In the genomic region with DNA sequence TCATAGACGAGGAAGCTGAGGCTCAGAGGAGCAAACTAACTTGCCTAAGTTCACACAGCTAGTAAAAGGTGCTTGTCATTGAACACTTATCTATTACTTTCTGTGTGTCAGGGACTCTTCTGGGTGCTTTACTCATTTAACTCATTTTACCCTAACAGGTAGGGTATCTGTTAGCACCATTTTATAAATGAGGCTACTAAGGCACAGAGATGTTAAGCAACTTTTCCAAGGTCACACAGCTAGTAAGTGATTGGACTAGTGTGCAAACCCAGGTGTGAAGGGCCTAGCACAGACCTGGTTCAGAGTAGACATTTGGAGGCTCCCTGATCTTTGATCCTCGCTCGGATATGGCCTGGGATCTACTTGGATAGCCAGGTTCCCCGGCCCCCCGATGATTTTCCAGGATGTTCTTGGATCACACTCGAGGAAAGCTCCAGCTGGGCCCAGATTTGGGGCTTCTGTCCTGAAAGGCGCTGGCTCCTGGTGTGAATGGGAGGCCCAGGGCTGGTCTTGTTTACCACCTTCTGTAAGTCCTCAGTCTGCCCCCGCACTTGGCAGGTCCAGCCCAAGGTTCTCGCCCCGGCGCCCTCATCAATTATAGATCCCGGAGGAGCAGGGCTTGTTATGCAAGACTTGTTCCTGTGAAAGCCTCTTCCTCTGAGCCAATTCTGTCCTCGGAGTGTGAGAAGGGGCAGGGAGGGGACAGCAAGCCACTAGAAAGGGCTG, we compare ENCODE assay signal across 14 cellular contexts. TPM values are rescaled to one million over a fixed set of nuclear protein-coding genes. Genes with fewer than 3 reads are reported as not detected.
DNase-seq lines count a peak whose midpoint lies in the region; ATAC-seq and TF ChIP-seq lines count a peak whose summit lies in the region.
"Had no signal": no experiment of that assay in that cellular context is flagged by ENCODE, and none has a peak within 500 bp of the region (broad histone marks: within the 10 kb centered on the region; RNA-seq: fewer than 3 reads in every experiment).

No MANE protein-coding gene starts in this region.

- no peak overlapping the region for H4K8ac ChIP-seq in mesendoderm (ENCODE audit: low read depth, low read length)

- no peak overlapping the region for H3K23ac ChIP-seq in mesendoderm (ENCODE audit: low read length)

- H2BK120ac ChIP-seq in mesendoderm (ENCODE audit: low read depth, low read length) = no peak overlapping the region

- H3K36me3 Mint-ChIP-seq in GM23338 (ENCODE audit: low read depth) = peaks cover 8% of the 10 kb centered on the region
- H3K36me3 Mint-ChIP-seq: activated naive CD8-positive, alpha-beta T cell treated with anti-CD3 and anti-CD28 coated beads, Interleukin-2, amount 10 ng/mL, durations not matched to agents 7 days and 5 days had no signal

- H3K79me2 ChIP-seq in GM23338 (replicated peaks; ENCODE audit: insufficient read depth) (no peaks in the 10 kb centered on the region), mesendoderm (ENCODE audit: control insufficient read depth, insufficient read depth, low read length) (no peaks in the 10 kb centered on the region)

- peaks cover 7% of the 10 kb centered on the region for H3K4me1 ChIP-seq in GM23338 (ENCODE audit: insufficient read depth)
- peaks cover 56 to 99% (median 94%) of the 10 kb centered on the region in 4 donors for H3K4me1 ChIP-seq in esophagus muscularis mucosa
- H3K4me1 ChIP-seq in lung (ENCODE audit: control insufficient read depth in 2 of 2, insufficient read depth in 2 of 2, low read length in 2 of 2) = peaks cover 0 to 13% of the 10 kb centered on the region in 2 donors
- H3K4me1 ChIP-seq in subcutaneous abdominal adipose tissue (ENCODE audit: control insufficient read depth in 5 of 5, insufficient read depth in 5 of 5, low read length in 5 of 5) = peaks cover 31 to 87% (median 80%) of the 10 kb centered on the region in 5 donors
- H3K4me1 ChIP-seq in mesendoderm (ENCODE audit: control insufficient read depth, low read depth, low read length) = no peaks in the 10 kb centered on the region

- H3K9me3 Mint-ChIP-seq in GM23338 = no peaks in the 10 kb centered on the region
- H3K9me3 Mint-ChIP-seq: activated B cell treated with CpG ODN at 0.5 μM for 24 hours; activated naive CD8-positive, alpha-beta T cell treated with anti-CD3 and anti-CD28 coated beads, Interleukin-2, amount 10 ng/mL, durations not matched to agents 7 days and 5 days had no signal

- no peak overlapping the region for H2AFZ ChIP-seq in GM23338

- H2AK5ac ChIP-seq in mesendoderm (ENCODE audit: low read length) = no peak overlapping the region

- H3K9me2 ChIP-seq in GM23338 (ENCODE audit: insufficient read depth) = no peaks in the 10 kb centered on the region

- no peak overlapping the region for H3K4ac ChIP-seq in mesendoderm (ENCODE audit: low read depth, low read length)

- H3K56ac ChIP-seq in mesendoderm (ENCODE audit: low read length) = no peak overlapping the region

- peaks cover 8% of the 10 kb centered on the region for H3K4me1 Mint-ChIP-seq in GM23338

- H3K9me3 ChIP-seq in esophagus muscularis mucosa (no peaks in the 10 kb centered on the region), lung (ENCODE audit: control insufficient read depth in 2 of 2, insufficient read depth in 1 of 2, low read length in 1 of 2) (no peaks in the 10 kb centered on the region), subcutaneous abdominal adipose tissue (ENCODE audit: control insufficient read depth in 5 of 5, low read length in 5 of 5) (no peaks in the 10 kb centered on the region)

- no peak for TF ChIP-seq CTCF in GM23338 (conservative IDR thresholded peaks at IDR 0.05; ENCODE audit: low read depth in 2 of 2)
- no peak for TF ChIP-seq CTCF in esophagus muscularis mucosa (IDR thresholded peaks at IDR 0.05)
- TF ChIP-seq CTCF in lung (IDR thresholded peaks at IDR 0.05; ENCODE audit: control extremely low read depth, extremely low read depth) = no peak

- H3K18ac ChIP-seq in mesendoderm (ENCODE audit: low read length) = no peak overlapping the region

- no peaks in the 10 kb centered on the region for H3K79me1 ChIP-seq in mesendoderm (ENCODE audit: low read length)

- TF ChIP-seq EP300 in esophagus muscularis mucosa (IDR thresholded peaks at IDR 0.05) = no peak

- WGBS in esophagus muscularis mucosa = 45% methylated on average over 9 of the region's 13 CpGs
- WGBS in lung, 2 donors = 68 to 71% methylated on average over 13 of the region's 13 CpGs
- no CpG with 5 or more reads among the region's 13 CpGs for WGBS in mesendoderm (ENCODE audit: extremely low coverage, insufficient coverage, low lambda C conversion rate)

- intact Hi-C loops in esophagus muscularis mucosa (cut with DNase I) = loop anchor here (5.0 kb wide), 1 partner anchor 93 kb away; no protein-coding TSS in a partner anchor

- H3K4me2 ChIP-seq in GM23338 (no peak overlapping the region), mesendoderm (ENCODE audit: low read length) (no peak overlapping the region)

- no peak overlapping the region for H2BK5ac ChIP-seq in mesendoderm (ENCODE audit: low read length)

- no peak overlapping the region for H4K5ac ChIP-seq in mesendoderm (ENCODE audit: low read length)

- peak; percentile 38; the same call in 2 of the 3 replicates for ATAC-seq in GM23338
- ATAC-seq in lung (ENCODE audit: insufficient read depth, low FRiP score) = peak; percentile 43
- ATAC-seq in HG03460 (IDR thresholded peaks at IDR 0.05; ENCODE audit: unreplicated experiment) = no peak

- H3K36me3 ChIP-seq in GM23338 (ENCODE audit: insufficient read depth) (no peaks in the 10 kb centered on the region), esophagus muscularis mucosa (peaks cover 69 to 93% (median 88%) of the 10 kb centered on the region in 4 donors), lung (ENCODE audit: control insufficient read depth in 2 of 2, insufficient read depth in 2 of 2, low read length in 2 of 2) (peaks cover under 1 to 45% of the 10 kb centered on the region in 2 donors), subcutaneous abdominal adipose tissue (ENCODE audit: control insufficient read depth in 5 of 5, insufficient read depth in 5 of 5, low read length in 5 of 5) (peaks cover 15 to 85% (median 75%) of the 10 kb centered on the region in 5 donors), mesendoderm (ENCODE audit: control insufficient read depth, insufficient read depth, low read length) (no peaks in the 10 kb centered on the region)

- H3K27ac ChIP-seq in GM23338 (ENCODE audit: low read depth) (no peak overlapping the region), esophagus muscularis mucosa (replicated peaks in 1 of 4) (peak overlapping the region; percentile 93 to 99 (median 95)), lung (ENCODE audit: low read depth in 1 of 2, low read length in 1 of 2) (no peak overlapping the region), subcutaneous abdominal adipose tissue (ENCODE audit: low read depth, low read length) (peak overlapping the region; percentile 91), mesendoderm (ENCODE audit: low read depth, low read length) (no peak overlapping the region)

- H3K27me3 Mint-ChIP-seq in GM23338 (ENCODE audit: insufficient read depth, low read depth, poor library complexity) = peaks cover 8% of the 10 kb centered on the region

- no peak overlapping the region for H3K27ac Mint-ChIP-seq in GM23338
- H3K27ac Mint-ChIP-seq: activated B cell treated with CpG ODN at 0.5 μM for 24 hours; activated naive CD8-positive, alpha-beta T cell treated with anti-CD3 and anti-CD28 coated beads, Interleukin-2, amount 10 ng/mL, durations not matched to agents 7 days and 5 days; progenitor cell of endocrine pancreas had no signal

- H3F3A ChIP-seq in GM23338 (replicated peaks; ENCODE audit: low read depth) = no peaks in the 10 kb centered on the region

- no peak overlapping the region for H3K4me3 ChIP-seq in GM23338
- peak overlapping the region; percentile 61 to 76 (median 70) for H3K4me3 ChIP-seq in esophagus muscularis mucosa
- no peak overlapping the region for H3K4me3 ChIP-seq in lung
- H3K4me3 ChIP-seq in subcutaneous abdominal adipose tissue (ENCODE audit: low read depth in 1 of 5, low read length in 5 of 5) = peak overlapping the region; percentile 37 to 97 (median 78)
- no peak overlapping the region for H3K4me3 ChIP-seq in mesendoderm (ENCODE audit: low read length)

- no peaks in the 10 kb centered on the region for H4K20me1 ChIP-seq in GM23338 (replicated peaks; ENCODE audit: insufficient read depth)

- TF ChIP-seq POLR2A in esophagus muscularis mucosa (IDR thresholded peaks at IDR 0.05; ENCODE audit: low read depth) = no peak

- DNase-seq in GM23338 (ENCODE audit: low spot score) (no peak), esophagus muscularis mucosa (ENCODE audit: extremely low spot score) (peak; percentile 96), lung (ENCODE audit: low spot score) (no peak), RPMI8226 (no peak), NCI-H1694 treated with DMSO at 0.1 percent for 48 hours (lab: John Stamatoyannopoulos, UW) (no peak), mesendoderm (no peak)
- DNase-seq: activated B cell treated with CpG ODN at 0.5 μM for 24 hours; activated CD8-positive, alpha-beta memory T cell treated with anti-CD3 and anti-CD28 coated beads, Interleukin-2, amount 50 U/mL, for 4 hours; activated naive CD8-positive, alpha-beta T cell treated with anti-CD3 and anti-CD28 coated beads, Interleukin-2, amount 10 ng/mL, durations not matched to agents 7 days and 5 days; KG1; stimulated activated CD4-positive, alpha-beta T cell treated with anti-CD3 and anti-CD28 coated beads, Interleukin-2, amount 100 ng/mL, for 48 hours had no signal

- H2BK15ac ChIP-seq in mesendoderm (replicated peaks; ENCODE audit: low read depth) = no peak overlapping the region

- peak overlapping the region in 4 of 5 donors; percentile 15 to 38 (median 30) for H3K9ac ChIP-seq in subcutaneous abdominal adipose tissue (ENCODE audit: low read length in 5 of 5)
- H3K9ac ChIP-seq in mesendoderm (ENCODE audit: low read length) = no peak overlapping the region

- peaks cover 15% of the 10 kb centered on the region for H3K27me3 ChIP-seq in GM23338 (ENCODE audit: insufficient read depth)
- no peaks in the 10 kb centered on the region for H3K27me3 ChIP-seq in esophagus muscularis mucosa
- no peaks in the 10 kb centered on the region for H3K27me3 ChIP-seq in lung (ENCODE audit: control insufficient read depth, insufficient read depth)
- no peaks in the 10 kb centered on the region for H3K27me3 ChIP-seq in subcutaneous abdominal adipose tissue (ENCODE audit: control insufficient read depth in 5 of 5, insufficient read depth in 4 of 5, low read length in 5 of 5)
- no peaks in the 10 kb centered on the region for H3K27me3 ChIP-seq in mesendoderm (ENCODE audit: insufficient read depth, low read length, poor library complexity)

- H3K4me3 Mint-ChIP-seq in GM23338 = no peak overlapping the region
- H3K4me3 Mint-ChIP-seq: activated B cell treated with CpG ODN at 0.5 μM for 24 hours; activated naive CD8-positive, alpha-beta T cell treated with anti-CD3 and anti-CD28 coated beads, Interleukin-2, amount 10 ng/mL, durations not matched to agents 7 days and 5 days had no signal

TF ChIP-seq in GM23338, 12 proteins besides CTCF, POLR2A, EP300 and RAD21 (continues in another document):
- TF ChIP-seq CREB1 (CRISPR knock-in tag; IDR thresholded peaks at IDR 0.05; ENCODE audit: low read depth) = no peak

RNA-seq across cellular contexts. Expression of a gene that starts 37.5 kb away (rescaled TPM):
- 85.7 and 101 TPM in 2 replicates for total RNA-seq in GM23338 (2014; rRNA removed; shearing (Covaris generic))
- 30.2 and 38.3 TPM in 2 replicates for polyA plus RNA-seq in GM23338 (2016; fragmentation: Nextera tagmentation; extraction: Ambion mirVana)
- total RNA-seq in esophagus muscularis mucosa = 1,000 to 10,000 TPM; 2,509 to 3,811 (median 3,170) TPM
- total RNA-seq in lung = 100 to 1,000 TPM; 133 to 468 TPM
- polyA plus RNA-seq in lung = 100 to 1,000 TPM; 201 to 265 TPM
- polyA plus RNA-seq in mesendoderm (2013, experiment 1 of 2) = 12.4 TPM
- polyA plus RNA-seq in mesendoderm (2013, experiment 2 of 2) = 13.0 TPM

Comparison
In these comparisons a context has a peak if more than half of its experiments do, and no peak if none do; other contexts are left out.
1. H3K27ac ChIP-seq: peak in esophagus muscularis mucosa (4 of 4) and subcutaneous abdominal adipose tissue (single experiment); none in GM23338 (single experiment), lung (0 of 2) and mesendoderm (single experiment).
2. H3K4me3 ChIP-seq: peak in esophagus muscularis mucosa (4 of 4) and subcutaneous abdominal adipose tissue (5 of 5); none in GM23338 (single experiment), lung (single experiment) and mesendoderm (single experiment).
3. RNA of a gene that starts 37.5 kb away (total RNA-seq): 2,509 to 3,811 TPM in esophagus muscularis mucosa; 133 to 468 TPM in lung and 85.7 to 101 TPM in GM23338; every median in the first group is over 4 times any median in the second.